ENCODE assay signal across 19 cellular contexts in the genomic region with DNA sequence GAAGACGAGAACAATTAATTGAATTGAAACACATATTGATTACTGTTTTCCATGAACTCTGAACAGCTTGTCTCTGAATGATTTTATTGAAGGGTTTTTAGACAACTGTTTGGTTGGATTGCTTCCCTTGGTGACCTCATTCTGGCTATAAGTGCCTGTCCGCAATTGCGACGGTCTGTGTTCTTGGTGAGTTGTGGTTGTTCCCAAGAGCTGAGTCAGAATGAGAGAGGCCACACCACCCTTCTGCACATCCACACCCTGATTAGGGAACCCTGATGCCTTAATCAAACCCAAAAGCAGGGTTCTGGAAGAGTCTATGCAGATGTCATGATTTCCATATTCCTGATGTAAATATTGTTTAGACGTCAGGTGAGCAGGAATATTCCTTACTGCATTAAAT.
DNase-seq lines count a peak whose midpoint lies in the region; ATAC-seq and TF ChIP-seq lines count a peak whose summit lies in the region.
"Had no signal": no experiment of that assay in that cellular context is flagged by ENCODE, and none has a peak within 500 bp of the region (broad histone marks: within the 10 kb centered on the region; RNA-seq: fewer than 3 reads in every experiment).

No MANE protein-coding gene starts in this region.

- TF ChIP-seq CTCF in VCaP (conservative IDR thresholded peaks at IDR 0.05) = no peak
- no peak for TF ChIP-seq CTCF in heart left ventricle (IDR thresholded peaks at IDR 0.05)
- TF ChIP-seq CTCF in left lung (IDR thresholded peaks at IDR 0.05) = no peak
- no peak for TF ChIP-seq CTCF in body of pancreas (IDR thresholded peaks at IDR 0.05)
- TF ChIP-seq CTCF in foreskin keratinocyte (conservative IDR thresholded peaks at IDR 0.05) = no peak

- peaks cover 6 to 7% of the 10 kb centered on the region in 2 donors for H3K9me3 Mint-ChIP-seq in stimulated activated naive CD8-positive, alpha-beta T cell treated with anti-CD3 and anti-CD28 coated beads, Interleukin-15, amount 100 ng/mL, for 72 hours
- H3K9me3 Mint-ChIP-seq: CD8-positive, alpha-beta T cell had no signal

- H3K27me3 ChIP-seq in heart left ventricle (no peaks in the 10 kb centered on the region), left lung (no peaks in the 10 kb centered on the region), body of pancreas (no peaks in the 10 kb centered on the region), foreskin keratinocyte (no peaks in the 10 kb centered on the region)
- H3K27me3 ChIP-seq: Peyer's patch had no signal

- no peaks in the 10 kb centered on the region for H3K36me3 ChIP-seq in heart left ventricle
- no peaks in the 10 kb centered on the region for H3K36me3 ChIP-seq in left lung
- H3K36me3 ChIP-seq in body of pancreas (replicated peaks in 1 of 2; ENCODE audit: insufficient read depth in 1 of 2, low read depth in 2 of 2) = no peaks in the 10 kb centered on the region
- H3K36me3 ChIP-seq: HAP-1, Peyer's patch had no signal

- peaks cover 0 to 17% (median 0%) of the 10 kb centered on the region in 12 donors for H3K4me1 ChIP-seq in heart left ventricle
- no peaks in the 10 kb centered on the region for H3K4me1 ChIP-seq in left lung
- H3K4me1 ChIP-seq in body of pancreas = no peaks in the 10 kb centered on the region
- H3K4me1 ChIP-seq in foreskin keratinocyte = no peaks in the 10 kb centered on the region
- H3K4me1 ChIP-seq: HAP-1, Peyer's patch had no signal

- H3K27me3 Mint-ChIP-seq in stimulated activated naive CD8-positive, alpha-beta T cell treated with anti-CD3 and anti-CD28 coated beads, Interleukin-15, amount 100 ng/mL, for 72 hours = no peaks in the 10 kb centered on the region

- DNase-seq in heart left ventricle (peak in 2 of 5 donors; percentile 33 to 54), left lung (no peak), body of pancreas (no peak), foreskin keratinocyte (no peak)
- DNase-seq in stimulated activated naive CD8-positive, alpha-beta T cell treated with anti-CD3 and anti-CD28 coated beads, Interleukin-15, amount 100 ng/mL, for 72 hours = no peak
- DNase-seq: CD8-positive, alpha-beta T cell; DND-41; GM23248; KBM-7; NCI-H1105; NCI-H2029 treated with DMSO at 0.1 percent for 48 hours; NCI-H226; NCI-H510A treated with DMSO at 0.1 percent for 48 hours; NCI-H82; Peyer's patch had no signal

- H3K27ac ChIP-seq in VCaP (peak overlapping the region; percentile 72), heart left ventricle (no peak overlapping the region), left lung (no peak overlapping the region), body of pancreas (no peak overlapping the region), foreskin keratinocyte (no peak overlapping the region)
- H3K27ac ChIP-seq: GM23248, Peyer's patch had no signal

- 62 to 77% (median 69%) methylated on average over 5 of the region's 5 CpGs for WGBS in heart left ventricle, 4 donors
- WGBS in body of pancreas, 2 donors = 72 to 74% methylated on average over 5 of the region's 5 CpGs

- ATAC-seq in heart left ventricle (peak; percentile 45 to 88 (median 76)), left lung (peak; percentile 27), GM19035 (IDR thresholded peaks at IDR 0.05; ENCODE audit: unreplicated experiment) (no peak), body of pancreas (no peak), foreskin keratinocyte (no peak)
- no peak for ATAC-seq in stimulated activated naive CD8-positive, alpha-beta T cell treated with anti-CD3 and anti-CD28 coated beads, Interleukin-15, amount 100 ng/mL, for 72 hours
- ATAC-seq: CD8-positive, alpha-beta T cell; GM12878 had no signal

- H3K4me3 ChIP-seq in heart left ventricle (no peak overlapping the region), left lung (no peak overlapping the region), body of pancreas (no peak overlapping the region)
- H3K4me3 ChIP-seq: GM12878, GM23248, HAP-1, Peyer's patch had no signal

- H3K27ac Mint-ChIP-seq in stimulated activated naive CD8-positive, alpha-beta T cell treated with anti-CD3 and anti-CD28 coated beads, Interleukin-15, amount 100 ng/mL, for 72 hours = no peak overlapping the region
- H3K27ac Mint-ChIP-seq: CD8-positive, alpha-beta T cell had no signal

- H3K9me3 ChIP-seq in heart left ventricle = no peaks in the 10 kb centered on the region
- no peaks in the 10 kb centered on the region for H3K9me3 ChIP-seq in left lung
- H3K9me3 ChIP-seq in body of pancreas = no peaks in the 10 kb centered on the region
- H3K9me3 ChIP-seq: HAP-1, Peyer's patch had no signal

- H3K4me3 Mint-ChIP-seq in stimulated activated naive CD8-positive, alpha-beta T cell treated with anti-CD3 and anti-CD28 coated beads, Interleukin-15, amount 100 ng/mL, for 72 hours = no peak overlapping the region
- H3K4me3 Mint-ChIP-seq: CD8-positive, alpha-beta T cell had no signal

- no peaks in the 10 kb centered on the region for H3K4me1 Mint-ChIP-seq in stimulated activated naive CD8-positive, alpha-beta T cell treated with anti-CD3 and anti-CD28 coated beads, Interleukin-15, amount 100 ng/mL, for 72 hours

- TF ChIP-seq POLR2A in heart left ventricle (IDR thresholded peaks at IDR 0.05) (no peak), body of pancreas (IDR thresholded peaks at IDR 0.05) (no peak)

- intact Hi-C loops in heart left ventricle (cut with DNase I) (no loop called here), left lung (cut with DNase I) (no loop called here), body of pancreas (cut with DNase I) (no loop called here)

Comparison
In these comparisons a context has a peak if more than half of its experiments do, and no peak if none do; other contexts are left out.
1. ATAC-seq: peak in heart left ventricle (4 of 4) and left lung (single experiment); none in GM19035 (single experiment), stimulated activated naive CD8-positive, alpha-beta T cell treated with anti-CD3 and anti-CD28 coated beads, Interleukin-15, amount 100 ng/mL, for 72 hours (single experiment), body of pancreas (single experiment) and foreskin keratinocyte (single experiment).